In genomic region chr9:37554318-37554717, GRCh38 we compare ENCODE assay signal across 24 cellular contexts.
"Had no signal": no experiment of that assay in that cellular context is flagged by ENCODE, and none has a peak within 500 bp of the region (broad histone marks: within the 10 kb centered on the region; RNA-seq: fewer than 3 reads in every experiment).

No MANE protein-coding gene starts in this region.

- ATAC-seq: mucosa of descending colon; naive thymus-derived CD4-positive, alpha-beta T cell; natural killer cell treated with Interleukin-12 subunit alpha and Interleukin-12 subunit beta and Interleukin-15 and Interleukin-18, amount 100 ng/mL, for 72 hours; right lobe of liver; stimulated activated naive B cell treated with anti-CD40 and anti-IgM and Interleukin-4, amounts not matched to agents 10 μg/mL and 1 μg/mL and 100 μg/mL, for 72 hours; stimulated activated naive CD8-positive, alpha-beta T cell treated with anti-CD3 and anti-CD28 coated beads, Interleukin-15, Interleukin-2, amounts not matched to agents 100 U/mL and 50 U/mL, for 24 hours had no signal

- H3K9me3 ChIP-seq: left ventricle myocardium inferior, mucosa of descending colon, ovary, right atrium auricular region, right lobe of liver, stomach, testis, thyroid gland, transverse colon, upper lobe of left lung had no signal

- DNase-seq: hypothalamus; immature natural killer cell; islet precursor cell; left ventricle myocardium inferior; midbrain; mucosa of descending colon; naive thymus-derived CD4-positive, alpha-beta T cell; ovary; right lobe of liver; stimulated activated CD4-positive, alpha-beta T cell treated with anti-CD3 and anti-CD28 coated beads, Interleukin-12 subunit alpha, Interleukin-12 subunit beta, amount 100 ng/mL, for 4 hours; stimulated activated CD4-positive, alpha-beta T cell treated with anti-CD3 and anti-CD28 coated beads, Interleukin-15, amount 100 ng/mL, for 24 hours; stimulated activated CD4-positive, alpha-beta T cell treated with anti-CD3 and anti-CD28 coated beads, Interleukin-2, amount 100 ng/mL, for 24 hours; stimulated activated CD4-positive, alpha-beta T cell treated with anti-CD3 and anti-CD28 coated beads, Interleukin-4, amount 100 ng/mL, for 1 hour; stimulated activated naive B cell treated with anti-CD40 and anti-IgM and Interleukin-4, amounts not matched to agents 10 μg/mL and 1 μg/mL and 100 μg/mL, for 72 hours; stimulated activated naive CD8-positive, alpha-beta T cell treated with anti-CD3 and anti-CD28 coated beads, Interleukin-15, Interleukin-2, amounts not matched to agents 100 U/mL and 50 U/mL, for 24 hours; stomach; testis; thyroid gland; transverse colon; upper lobe of left lung had no signal

- H3K27me3 ChIP-seq: ovary, right atrium auricular region, right lobe of liver, stomach, testis, thyroid gland, transverse colon, upper lobe of left lung had no signal

- H3K27ac ChIP-seq: left ventricle myocardium inferior, ovary, right atrium auricular region, right lobe of liver, stomach, testis, thyroid gland, transverse colon, upper lobe of left lung had no signal

- H3K4me1 ChIP-seq: left ventricle myocardium inferior, right atrium auricular region, right lobe of liver, stomach, testis, transverse colon, upper lobe of left lung had no signal

- H3K4me3 ChIP-seq: left ventricle myocardium inferior, lung, mucosa of descending colon, ovary, right atrium auricular region, right lobe of liver, skin epidermis, stomach, testis, thyroid gland, transverse colon, upper lobe of left lung had no signal

- H3K36me3 ChIP-seq: left ventricle myocardium inferior, ovary, right atrium auricular region, right lobe of liver, stomach, thyroid gland, transverse colon, upper lobe of left lung had no signal
